29 cellular contexts compared by ENCODE assay signal in the genomic region with DNA sequence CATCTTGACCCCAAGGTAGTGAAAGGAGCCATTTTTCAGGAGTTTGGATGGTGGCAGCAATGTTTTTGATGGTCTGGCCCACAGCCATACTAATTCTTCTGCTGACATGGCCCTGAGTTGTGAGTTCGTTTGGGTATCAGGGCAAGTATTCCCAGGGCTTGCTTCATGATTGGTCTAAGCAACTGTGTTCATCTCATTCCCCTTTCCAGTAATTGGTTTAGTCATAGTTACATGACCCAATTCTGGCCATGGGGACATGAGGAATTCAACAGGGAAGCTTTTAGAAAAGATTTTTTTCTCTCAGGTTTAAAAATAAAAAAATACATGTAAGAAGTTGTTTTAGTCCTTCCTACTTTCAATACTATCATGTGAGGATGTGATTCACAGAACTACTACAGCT.
"Had no signal": no experiment of that assay in that cellular context is flagged by ENCODE, and none has a peak within 500 bp of the region (broad histone marks: within the 10 kb centered on the region; RNA-seq: fewer than 3 reads in every experiment).

No MANE protein-coding gene starts in this region.

- H3K27ac ChIP-seq: body of pancreas, cardiac muscle cell, colonic mucosa, epithelial cell of prostate, esophagus squamous epithelium had no signal

- H3K4me1 Mint-ChIP-seq: activated CD4-positive, alpha-beta T cell treated with anti-CD3 and anti-CD28 coated beads for 36 hours; activated CD4-positive, alpha-beta T cell treated with anti-CD3 and anti-CD28 coated beads, Interleukin-2, amount 10 ng/mL, durations not matched to agents 24 days and 14 days; activated CD8-positive, alpha-beta memory T cell treated with anti-CD3 and anti-CD28 coated beads, Interleukin-2, amount 10 ng/mL, durations not matched to agents 7 days and 5 days; activated T-helper 17 cell treated with anti-CD3 and anti-CD28 coated beads, Interleukin-2, amount 50 U/mL, for 72 hours had no signal

- H3K36me3 ChIP-seq: breast epithelium, cardiac muscle cell, colonic mucosa, esophagus squamous epithelium had no signal

- DNase-seq: activated CD4-positive, alpha-beta memory T cell treated with anti-CD3 and anti-CD28 coated beads for 36 hours; activated CD4-positive, alpha-beta T cell treated with anti-CD3 and anti-CD28 coated beads for 36 hours; activated CD4-positive, alpha-beta T cell treated with anti-CD3 and anti-CD28 coated beads, Interleukin-2, amount 10 ng/mL, durations not matched to agents 24 days and 14 days; activated CD4-positive, CD25-positive, alpha-beta regulatory T cell; activated CD4-positive, CD25-positive, alpha-beta regulatory T cell treated with anti-CD3 and anti-CD28 coated beads, Interleukin-2, amount 50 U/mL, for 72 hours; activated CD8-positive, alpha-beta memory T cell treated with anti-CD3 and anti-CD28 coated beads, Interleukin-2, amount 10 ng/mL, durations not matched to agents 7 days and 5 days; activated CD8-positive, alpha-beta memory T cell treated with anti-CD3 and anti-CD28 coated beads, Interleukin-2, amount 50 U/mL, for 4 hours; activated CD8-positive, alpha-beta T cell treated with anti-CD3 and anti-CD28 coated beads, Interleukin-2, amount 10 ng/mL, durations not matched to agents 7 days and 5 days; activated effector memory CD4-positive, alpha-beta T cell treated with Interleukin-2 at 50 U/mL for 16 hours; activated gamma-delta T cell treated with Interleukin-2 at 50 U/mL for 16 hours; activated naive CD4-positive, alpha-beta T cell treated with anti-CD3 and anti-CD28 coated beads, Interleukin-2, amount 50 U/mL, for 16 hours; activated naive CD4-positive, alpha-beta T cell treated with Interleukin-2 at 50 U/mL for 16 hours; activated T-cell treated with anti-CD3 and anti-CD28 coated beads, Interleukin-2, amount 50 U/mL, for 1 hour; amniotic stem cell; anterior cingulate cortex; body of pancreas; central memory CD4-positive, alpha-beta T cell; cerebellar nuclear complex; colonic mucosa; effector CD8-positive, alpha-beta T cell; esophagus squamous epithelium; foreskin fibroblast; head of caudate nucleus; T-helper 2 cell had no signal

- H3K4me1 ChIP-seq: body of pancreas, breast epithelium, colonic mucosa, esophagus squamous epithelium had no signal

- ATAC-seq: activated CD4-positive, alpha-beta T cell treated with anti-CD3 and anti-CD28 coated beads for 36 hours; activated CD8-positive, alpha-beta memory T cell treated with anti-CD3 and anti-CD28 coated beads, Interleukin-2, amount 10 ng/mL, durations not matched to agents 7 days and 5 days; activated CD8-positive, alpha-beta T cell treated with anti-CD3 and anti-CD28 coated beads, Interleukin-2, amount 10 ng/mL, durations not matched to agents 7 days and 5 days; activated T-helper 17 cell treated with anti-CD3 and anti-CD28 coated beads, Interleukin-2, amount 50 U/mL, for 72 hours; body of pancreas had no signal

- H3K27me3 ChIP-seq: body of pancreas, breast epithelium, cardiac muscle cell, colonic mucosa, esophagus squamous epithelium had no signal

- H3K36me3 Mint-ChIP-seq: activated CD4-positive, alpha-beta memory T cell treated with anti-CD3 and anti-CD28 coated beads for 36 hours; activated CD8-positive, alpha-beta memory T cell treated with anti-CD3 and anti-CD28 coated beads, Interleukin-2, amount 10 ng/mL, durations not matched to agents 7 days and 5 days; activated naive CD8-positive, alpha-beta T cell had no signal

- H3K9me3 Mint-ChIP-seq: activated CD4-positive, alpha-beta memory T cell treated with anti-CD3 and anti-CD28 coated beads for 36 hours; activated CD4-positive, alpha-beta T cell treated with anti-CD3 and anti-CD28 coated beads, Interleukin-2, amount 10 ng/mL, durations not matched to agents 24 days and 14 days; activated T-helper 17 cell treated with anti-CD3 and anti-CD28 coated beads, Interleukin-2, amount 50 U/mL, for 72 hours had no signal

- H3K27ac Mint-ChIP-seq: activated CD4-positive, alpha-beta memory T cell treated with anti-CD3 and anti-CD28 coated beads for 36 hours; activated CD4-positive, alpha-beta T cell treated with anti-CD3 and anti-CD28 coated beads for 36 hours; activated CD4-positive, alpha-beta T cell treated with anti-CD3 and anti-CD28 coated beads, Interleukin-2, amount 10 ng/mL, durations not matched to agents 24 days and 14 days; activated CD8-positive, alpha-beta memory T cell treated with anti-CD3 and anti-CD28 coated beads, Interleukin-2, amount 10 ng/mL, durations not matched to agents 7 days and 5 days; activated CD8-positive, alpha-beta T cell treated with anti-CD3 and anti-CD28 coated beads, Interleukin-2, amount 10 ng/mL, durations not matched to agents 7 days and 5 days; activated naive CD8-positive, alpha-beta T cell; activated T-helper 17 cell treated with anti-CD3 and anti-CD28 coated beads, Interleukin-2, amount 50 U/mL, for 72 hours had no signal

- H3K4me3 ChIP-seq: body of pancreas, breast epithelium, cardiac muscle cell, colonic mucosa, esophagus squamous epithelium had no signal

- H3K9me3 ChIP-seq: body of pancreas, breast epithelium, colonic mucosa, esophagus squamous epithelium had no signal

- H3K4me3 Mint-ChIP-seq: activated CD4-positive, alpha-beta memory T cell treated with anti-CD3 and anti-CD28 coated beads for 36 hours; activated CD4-positive, alpha-beta T cell treated with anti-CD3 and anti-CD28 coated beads for 36 hours; activated CD4-positive, alpha-beta T cell treated with anti-CD3 and anti-CD28 coated beads, Interleukin-2, amount 10 ng/mL, durations not matched to agents 24 days and 14 days; activated CD8-positive, alpha-beta memory T cell treated with anti-CD3 and anti-CD28 coated beads, Interleukin-2, amount 10 ng/mL, durations not matched to agents 7 days and 5 days; activated CD8-positive, alpha-beta T cell treated with anti-CD3 and anti-CD28 coated beads, Interleukin-2, amount 10 ng/mL, durations not matched to agents 7 days and 5 days; activated naive CD8-positive, alpha-beta T cell; activated T-helper 17 cell treated with anti-CD3 and anti-CD28 coated beads, Interleukin-2, amount 50 U/mL, for 72 hours had no signal
